8 cellular contexts compared by ENCODE assay signal in genomic region chr7:80883188-80884025, GRCh38. TPM values are rescaled to one million over a fixed set of nuclear protein-coding genes. Genes with fewer than 3 reads are reported as not detected.
DNase-seq lines count a peak whose midpoint lies in the region; ATAC-seq and TF ChIP-seq lines count a peak whose summit lies in the region.

No MANE protein-coding gene starts in this region.

- TF ChIP-seq CTCF in AG09319 (IDR thresholded peaks at IDR 0.05; ENCODE audit: low read depth, low read length) = no peak
- TF ChIP-seq CTCF in epithelial cell of esophagus (IDR thresholded peaks at IDR 0.05; ENCODE audit: insufficient read depth, low read depth, low read length, missing control alignments) = no peak
- TF ChIP-seq CTCF in nephron (IDR thresholded peaks at IDR 0.05; ENCODE audit: unreplicated experiment in 3 of 3) = no peak

- H3K4me3 ChIP-seq in epithelial cell of esophagus (ENCODE audit: low read length) (no peak overlapping the region), Karpas-422 (ENCODE audit: low read length) (no peak overlapping the region)

- H3K4me1 Mint-ChIP-seq in nephron = peaks cover 24% of the 10 kb centered on the region

- no peaks in the 10 kb centered on the region for H3K27me3 ChIP-seq in Karpas-422 (ENCODE audit: low read length)

- no peak overlapping the region for H3K4me3 Mint-ChIP-seq in nephron

- H3K27ac ChIP-seq in Karpas-422 (ENCODE audit: low read length) = no peak overlapping the region

- H3K4me1 ChIP-seq in Karpas-422 (ENCODE audit: low read length) = no peaks in the 10 kb centered on the region

- H3K27ac Mint-ChIP-seq in nephron = peak overlapping the region; percentile 37 to 46 (median 38)

- no peak overlapping the region for H3K9ac ChIP-seq in Karpas-422 (ENCODE audit: low read length)

- no peak overlapping the region for H2AFZ ChIP-seq in Karpas-422 (ENCODE audit: low read length)

- no peaks in the 10 kb centered on the region for H3K36me3 ChIP-seq in Karpas-422 (ENCODE audit: insufficient read depth, low read length)

- no peaks in the 10 kb centered on the region for H3K79me2 ChIP-seq in Karpas-422 (ENCODE audit: low read length)

- H3K27me3 Mint-ChIP-seq in nephron (ENCODE audit: low read depth) = no peaks in the 10 kb centered on the region

- H3K9me2 ChIP-seq in Karpas-422 (replicated peaks; ENCODE audit: insufficient read depth, low read length) = no peaks in the 10 kb centered on the region

- peak; percentile 95 for DNase-seq in AG09319 (ENCODE audit: extremely low read depth, low read depth)
- DNase-seq in NOMO-1 (lab: John Stamatoyannopoulos, UW; ENCODE audit: unreplicated experiment in 2 of 2) = peak; percentile 41 to 95
- DNase-seq in epithelial cell of esophagus (ENCODE audit: low read depth) = peak; percentile 99
- no peak for DNase-seq in T-helper 1 cell
- DNase-seq in Karpas-422 = no peak
- DNase-seq in NCI-H82 treated with DMSO at 0.1 percent for 48 hours (lab: John Stamatoyannopoulos, UW; ENCODE audit: unreplicated experiment) = no peak

- H3K9me3 ChIP-seq in Karpas-422 (ENCODE audit: low read length) = peaks cover 6% of the 10 kb centered on the region; the same call in 1 of the 2 replicates

- no peak for ATAC-seq in HG03280 (IDR thresholded peaks at IDR 0.05; ENCODE audit: unreplicated experiment)

- H4K20me1 ChIP-seq in Karpas-422 (ENCODE audit: insufficient read depth, low read depth, low read length) = no peaks in the 10 kb centered on the region

- peaks cover 5% of the 10 kb centered on the region for H3K36me3 Mint-ChIP-seq in nephron (ENCODE audit: low read depth)

- no peak overlapping the region for H3K4me2 ChIP-seq in Karpas-422 (ENCODE audit: low read depth, low read length, poor library complexity, severe bottlenecking)

- H3K9me3 Mint-ChIP-seq in nephron = no peaks in the 10 kb centered on the region

RNA-seq across cellular contexts. Expression of gene SEMA3C, which starts 35.4 kb away (rescaled TPM):
- not detected in 2 replicates for total RNA-seq in Karpas-422 (2014; rRNA removed; shearing (Covaris generic); ENCODE audit: low replicate concordance)

Comparison
In these comparisons a context has a peak if more than half of its experiments do, and no peak if none do; other contexts are left out.
1. DNase-seq: peak in AG09319 (single experiment), NOMO-1 (2 of 2) and epithelial cell of esophagus (single experiment); none in T-helper 1 cell (0 of 5), Karpas-422 (single experiment) and NCI-H82 treated with DMSO at 0.1 percent for 48 hours (single experiment).